In the genomic region with DNA sequence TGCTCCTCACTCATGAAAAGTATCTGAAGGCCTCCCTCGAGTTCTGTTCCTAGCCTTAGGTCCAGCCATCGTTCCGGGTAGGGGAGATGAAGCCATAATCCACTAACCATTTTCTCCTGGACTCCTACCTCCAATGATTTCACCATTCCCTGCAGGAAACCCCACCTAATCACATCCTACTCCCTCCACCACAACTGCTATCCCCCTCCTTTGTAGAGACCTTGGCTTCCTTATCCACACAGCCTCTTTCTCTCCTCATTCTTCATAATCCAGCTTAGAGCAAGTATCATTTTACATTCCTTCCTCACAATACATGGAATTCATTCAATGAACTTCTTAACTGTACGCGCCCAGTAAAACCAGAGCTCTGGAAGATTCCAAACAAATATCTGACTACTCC, we compare ENCODE assay signal across 14 cellular contexts. TPM values are rescaled to one million over a fixed set of nuclear protein-coding genes. Genes with fewer than 3 reads are reported as not detected.
DNase-seq lines count a peak whose midpoint lies in the region; ATAC-seq and TF ChIP-seq lines count a peak whose summit lies in the region.
"Had no signal": no experiment of that assay in that cellular context is flagged by ENCODE, and none has a peak within 500 bp of the region (broad histone marks: within the 10 kb centered on the region; RNA-seq: fewer than 3 reads in every experiment).

No MANE protein-coding gene starts in this region.

- no peak overlapping the region for H4K8ac ChIP-seq in H9 (replicated peaks; ENCODE audit: insufficient read length, low read depth, low read length)

- no peak overlapping the region for H3K14ac ChIP-seq in H9 (ENCODE audit: insufficient read depth, low read length)

- H3K4me1 Mint-ChIP-seq in CD4-positive, alpha-beta T cell (ENCODE audit: low read depth): peaks cover 77% of the 10 kb centered on the region
- H3K4me1 Mint-ChIP-seq in H9: peaks cover 31 to 33% of the 10 kb centered on the region in 2 experiments
- peaks cover 66% of the 10 kb centered on the region for H3K4me1 Mint-ChIP-seq in activated naive CD8-positive, alpha-beta T cell treated with anti-CD3 and anti-CD28 coated beads, Interleukin-2, amount 10 ng/mL, durations not matched to agents 7 days and 5 days
- H3K4me1 Mint-ChIP-seq in naive thymus-derived CD8-positive, alpha-beta T cell: peaks cover 39 to 75% (median 73%) of the 10 kb centered on the region in 4 donors

- no peak overlapping the region for H3K23ac ChIP-seq in H9 (ENCODE audit: insufficient read length, low read depth, low read length)

- H4K91ac ChIP-seq in H9 (ENCODE audit: insufficient read length, low read depth, low read length): no peak overlapping the region

- H3T11ph ChIP-seq in H9 (ENCODE audit: low read length): no peak overlapping the region

- H3K23me2 ChIP-seq in H9 (ENCODE audit: insufficient read length, low read depth, low read length, poor library complexity, severe bottlenecking): no peaks in the 10 kb centered on the region

- no peak for TF ChIP-seq CTCF in CD4-positive, alpha-beta T cell (IDR thresholded peaks at IDR 0.05)
- no peak for TF ChIP-seq CTCF in H9 (conservative IDR thresholded peaks at IDR 0.05)

- H3K27me3 Mint-ChIP-seq in CD4-positive, alpha-beta T cell: no peaks in the 10 kb centered on the region
- H3K27me3 Mint-ChIP-seq in H9 (ENCODE audit: low read depth): peaks cover 2% of the 10 kb centered on the region; the same call in 1 of the 2 replicates
- H3K27me3 Mint-ChIP-seq in activated naive CD8-positive, alpha-beta T cell treated with anti-CD3 and anti-CD28 coated beads, Interleukin-2, amount 10 ng/mL, durations not matched to agents 7 days and 5 days: no peaks in the 10 kb centered on the region
- no peaks in the 10 kb centered on the region for H3K27me3 Mint-ChIP-seq in naive thymus-derived CD8-positive, alpha-beta T cell

- peaks cover 26% of the 10 kb centered on the region for H3K79me2 ChIP-seq in H9 (ENCODE audit: insufficient read depth, low read length)

- no peak overlapping the region for H3K4me3 Mint-ChIP-seq in CD4-positive, alpha-beta T cell
- H3K4me3 Mint-ChIP-seq in H9: 0 out of 5 replicates have a peak overlapping the region, but pooled peaks of 1 of the 2 experiments have one; percentile 1
- H3K4me3 Mint-ChIP-seq in activated naive CD8-positive, alpha-beta T cell treated with anti-CD3 and anti-CD28 coated beads, Interleukin-2, amount 10 ng/mL, durations not matched to agents 7 days and 5 days: peak overlapping the region; percentile 31
- H3K4me3 Mint-ChIP-seq in naive thymus-derived CD8-positive, alpha-beta T cell: no peak overlapping the region

- peaks cover 97% of the 10 kb centered on the region for H3K36me3 Mint-ChIP-seq in CD4-positive, alpha-beta T cell (ENCODE audit: low read depth)
- H3K36me3 Mint-ChIP-seq in H9 (ENCODE audit: insufficient read depth in 1 of 3, low read depth in 3 of 3): peaks cover 73 to 98% (median 92%) of the 10 kb centered on the region in 3 experiments
- peaks cover 74% of the 10 kb centered on the region for H3K36me3 Mint-ChIP-seq in activated naive CD8-positive, alpha-beta T cell treated with anti-CD3 and anti-CD28 coated beads, Interleukin-2, amount 10 ng/mL, durations not matched to agents 7 days and 5 days
- H3K36me3 Mint-ChIP-seq in naive thymus-derived CD8-positive, alpha-beta T cell: peaks cover 11 to 97% (median 12%) of the 10 kb centered on the region in 3 donors

- intact Hi-C loops in CD4-positive, alpha-beta T cell (cut with DNase I, micrococcal nuclease): loop anchor here (1.0 to 10.0 kb wide), 3 partner anchors 72 to 184 kb away; partner anchors contain the start of gene ZNF239 (in 1 of the 2)

- H3K18ac ChIP-seq in H9 (ENCODE audit: insufficient read length, low read depth, low read length): no peak overlapping the region

- WGBS in H9 (ENCODE audit: extremely low coverage, insufficient read length, low lambda C conversion rate): no CpG with 5 or more reads among the region's 5 CpGs

- H4K20me1 ChIP-seq in H9 (ENCODE audit: control insufficient read depth, insufficient read depth, insufficient read length): no peaks in the 10 kb centered on the region

- H2AFZ ChIP-seq in H9 (ENCODE audit: low read length): no peak overlapping the region

- H2BK5ac ChIP-seq in H9 (ENCODE audit: insufficient read length, low read length): no peak overlapping the region

- H2AK5ac ChIP-seq in H9 (ENCODE audit: insufficient read length, low read length): no peak overlapping the region

- no peak overlapping the region for H2BK120ac ChIP-seq in H9 (ENCODE audit: low read depth, low read length, poor library complexity, severe bottlenecking)

- H3K27ac Mint-ChIP-seq in CD4-positive, alpha-beta T cell: peak overlapping the region; percentile 82
- peak overlapping the region in 2 of 3 experiments; percentile 16 to 92; a peak in 4 of 7 replicates for H3K27ac Mint-ChIP-seq in H9
- peak overlapping the region; percentile 81 for H3K27ac Mint-ChIP-seq in activated naive CD8-positive, alpha-beta T cell treated with anti-CD3 and anti-CD28 coated beads, Interleukin-2, amount 10 ng/mL, durations not matched to agents 7 days and 5 days
- peak overlapping the region; percentile 76 to 95 (median 85) for H3K27ac Mint-ChIP-seq in naive thymus-derived CD8-positive, alpha-beta T cell

- no peak overlapping the region for H3K27ac ChIP-seq in CD4-positive, alpha-beta T cell (ENCODE audit: low read depth, low read length)
- H3K27ac ChIP-seq in H9 (ENCODE audit: insufficient read length, low read depth, low read length): no peak overlapping the region
- H3K27ac ChIP-seq: ascending aorta, suprapubic skin had no signal

- no peak overlapping the region for H3K9ac ChIP-seq in H9 (ENCODE audit: extremely low read depth, insufficient read length, low read length)

- no peaks in the 10 kb centered on the region; the same call in 1 of the 2 replicates for H3K4me1 ChIP-seq in H9 (ENCODE audit: insufficient read depth, low read length)

- CTCF ChIA-PET in CD4-positive, alpha-beta T cell (lab: Charles Lee): interaction anchor here (0.5 to 1.6 kb wide), 9 partner anchors 17 to 607 kb away, joined by 3 to 11 read pairs (median 4); partner anchors contain the start of gene ZNF487

- POLR2A ChIA-PET in CD4-positive, alpha-beta T cell (lab: Charles Lee): interaction anchor here (0.6 to 0.8 kb wide), 2 partner anchors 19 to 30 kb away, joined by 3 read pairs; partner anchors contain the start of gene HNRNPF
- POLR2A ChIA-PET in activated naive CD8-positive, alpha-beta T cell treated with anti-CD3 and anti-CD28 coated beads, Interleukin-2, amount 10 ng/mL, durations not matched to agents 7 days and 5 days (lab: Charles Lee): interaction anchor here (0.9 to 1.1 kb wide), 2 partner anchors 18 to 19 kb away, joined by 3 to 7 read pairs; partner anchors contain the start of gene HNRNPF
- POLR2A ChIA-PET in naive thymus-derived CD8-positive, alpha-beta T cell (lab: Charles Lee): interaction anchor here (0.5 to 1.2 kb wide), 2 partner anchors 31 kb away, joined by 3 to 5 read pairs; no protein-coding TSS in a partner anchor

- no peaks in the 10 kb centered on the region for H3K27me3 ChIP-seq in CD4-positive, alpha-beta T cell (ENCODE audit: control insufficient read depth, insufficient read depth, low read length)
- H3K27me3 ChIP-seq in H9 (ENCODE audit: insufficient read depth, low read length): no peaks in the 10 kb centered on the region
- H3K27me3 ChIP-seq: ascending aorta, suprapubic skin had no signal

- no peak overlapping the region for H3K56ac ChIP-seq in H9 (ENCODE audit: insufficient read length, low read depth, low read length)

- no peaks in the 10 kb centered on the region for H3K9me3 ChIP-seq in CD4-positive, alpha-beta T cell (ENCODE audit: control insufficient read depth, low read length)
- no peaks in the 10 kb centered on the region for H3K9me3 ChIP-seq in H9 (ENCODE audit: control insufficient read depth, low read depth, low read length)
- H3K9me3 ChIP-seq: ascending aorta, suprapubic skin had no signal

- no peak overlapping the region for H3K4ac ChIP-seq in H9 (ENCODE audit: low read depth, low read length)

- DNase-seq in CD4-positive, alpha-beta T cell: no peak
- DNase-seq in H9 (no peak), AG08395 (ENCODE audit: low spot score) (no peak), NCI-H2171 treated with DMSO at 0.1 percent for 48 hours (lab: John Stamatoyannopoulos, UW) (no peak)
- no peak for DNase-seq in activated naive CD8-positive, alpha-beta T cell treated with anti-CD3 and anti-CD28 coated beads, Interleukin-2, amount 10 ng/mL, durations not matched to agents 7 days and 5 days
- no peak for DNase-seq in naive thymus-derived CD8-positive, alpha-beta T cell
- DNase-seq: NCI-H1105, NCI-H510A, right cardiac atrium had no signal

- H2BK12ac ChIP-seq in H9 (ENCODE audit: insufficient read length, low read depth, low read length): no peak overlapping the region

- peaks cover 7% of the 10 kb centered on the region for H3K79me1 ChIP-seq in H9 (ENCODE audit: insufficient read depth, low read depth, low read length, poor library complexity, severe bottlenecking)

- H3K4me2 ChIP-seq in H9 (ENCODE audit: insufficient read depth, insufficient read length, low read length): no peak overlapping the region

- H4K5ac ChIP-seq in H9 (ENCODE audit: insufficient read length, low read depth, low read length): no peak overlapping the region

- H2BK15ac ChIP-seq in H9 (ENCODE audit: low read depth, low read length): no peak overlapping the region

- ATAC-seq in CD4-positive, alpha-beta T cell (ENCODE audit: poor library complexity): no peak
- no peak for ATAC-seq in activated naive CD8-positive, alpha-beta T cell treated with anti-CD3 and anti-CD28 coated beads, Interleukin-2, amount 10 ng/mL, durations not matched to agents 7 days and 5 days (ENCODE audit: low read depth)
- ATAC-seq in naive thymus-derived CD8-positive, alpha-beta T cell: no peak
- no peak for ATAC-seq in GM21526 (IDR thresholded peaks at IDR 0.05; ENCODE audit: low FRiP score, unreplicated experiment)
- ATAC-seq in GM19035 (IDR thresholded peaks at IDR 0.05; ENCODE audit: unreplicated experiment): no peak

- H2BK20ac ChIP-seq in H9 (ENCODE audit: low read depth, low read length, poor library complexity, severe bottlenecking): no peak overlapping the region

- no peaks in the 10 kb centered on the region for H3K9me3 Mint-ChIP-seq in CD4-positive, alpha-beta T cell
- H3K9me3 Mint-ChIP-seq in H9: no peaks in the 10 kb centered on the region
- no peaks in the 10 kb centered on the region for H3K9me3 Mint-ChIP-seq in activated naive CD8-positive, alpha-beta T cell treated with anti-CD3 and anti-CD28 coated beads, Interleukin-2, amount 10 ng/mL, durations not matched to agents 7 days and 5 days
- no peaks in the 10 kb centered on the region for H3K9me3 Mint-ChIP-seq in naive thymus-derived CD8-positive, alpha-beta T cell

RNA-seq across cellular contexts. Expression of gene HNRNPF, which starts 18.7 kb away (rescaled TPM):
- 10 to 100 TPM; 86.5 to 87.9 TPM for total RNA-seq in CD4-positive, alpha-beta T cell
- 411 and 420 TPM in 2 replicates for total RNA-seq in H9 (2021)
- 100 to 1,000 TPM; 347 to 351 TPM for total RNA-seq in activated naive CD8-positive, alpha-beta T cell treated with anti-CD3 and anti-CD28 coated beads, Interleukin-2, amount 10 ng/mL, durations not matched to agents 7 days and 5 days
- 100 to 1,000 TPM; 155 to 168 TPM for total RNA-seq in naive thymus-derived CD8-positive, alpha-beta T cell
- polyA plus RNA-seq in naive thymus-derived CD8-positive, alpha-beta T cell: 100 to 1,000 TPM; 160 to 202 (median 174) TPM

RNA-seq across cellular contexts. Expression of gene FXYD4, which starts 18.9 kb away (rescaled TPM):
- total RNA-seq in CD4-positive, alpha-beta T cell: not detected
- not detected in 2 replicates for total RNA-seq in H9 (2021)
- not detected for total RNA-seq in activated naive CD8-positive, alpha-beta T cell treated with anti-CD3 and anti-CD28 coated beads, Interleukin-2, amount 10 ng/mL, durations not matched to agents 7 days and 5 days
- not detected for total RNA-seq in naive thymus-derived CD8-positive, alpha-beta T cell
- not detected for polyA plus RNA-seq in naive thymus-derived CD8-positive, alpha-beta T cell
- total RNA-seq: activated CD8-positive, alpha-beta memory T cell treated with anti-CD3 and anti-CD28 coated beads for 36 hours; ascending aorta; right cardiac atrium; suprapubic skin had no signal
- polyA plus RNA-seq: right cardiac atrium had no signal

RNA-seq across cellular contexts. Expression of gene ZNF487, which starts 46.6 kb away (rescaled TPM):
- total RNA-seq in CD4-positive, alpha-beta T cell: 1 to 10 TPM; 7.5 to 8.5 TPM
- total RNA-seq in H9 (2021): 1.3 and 1.4 TPM in 2 replicates
- total RNA-seq in activated naive CD8-positive, alpha-beta T cell treated with anti-CD3 and anti-CD28 coated beads, Interleukin-2, amount 10 ng/mL, durations not matched to agents 7 days and 5 days: 1 to 10 TPM; 3.3 to 3.4 TPM
- total RNA-seq in naive thymus-derived CD8-positive, alpha-beta T cell: 1 to 10 TPM; 4.4 to 5.4 TPM
- 1 to 10 TPM; 4.0 to 6.0 (median 5.1) TPM for polyA plus RNA-seq in naive thymus-derived CD8-positive, alpha-beta T cell
